ENCODE assay signal across 8 cellular contexts in genomic region chrX:132219343-132219768, GRCh38. TPM values are rescaled to one million over a fixed set of nuclear protein-coding genes. Genes with fewer than 3 reads are reported as not detected.
DNase-seq lines count a peak whose midpoint lies in the region; ATAC-seq and TF ChIP-seq lines count a peak whose summit lies in the region.

TSS of gene RAP2C (minus strand) at chrX:132219447. CDS start at chrX:132217268, 2,179 bp downstream.

- ATAC-seq in GM21786 (IDR thresholded peaks at IDR 0.05; ENCODE audit: unreplicated experiment) = peak; percentile 56
- peak; percentile 50 to 67 for ATAC-seq in natural killer cell treated with Interleukin-12 subunit alpha and Interleukin-12 subunit beta and Interleukin-15 and Interleukin-18, amount 100 ng/mL, for 72 hours

- H3K4me3 ChIP-seq in fibroblast of the aortic adventitia (ENCODE audit: low read depth, low read length) = peak within 1 kb of the TSS; percentile 57

- TF ChIP-seq CTCF in fibroblast of the aortic adventitia (IDR thresholded peaks at IDR 0.05; ENCODE audit: insufficient read depth, low read length) = peak; percentile 62

- peaks cover 17 to 19% of the 10 kb centered on the region in 2 donors for H3K4me1 Mint-ChIP-seq in natural killer cell treated with Interleukin-12 subunit alpha and Interleukin-12 subunit beta and Interleukin-15 and Interleukin-18, amount 100 ng/mL, for 72 hours (ENCODE audit: low read depth in 2 of 2)

- DNase-seq in Daoy (ENCODE audit: low read depth) (peak; percentile 67), KBM-7 (peak; percentile 85), RPMI7951 (ENCODE audit: low read depth) (peak; percentile 61), fibroblast of the aortic adventitia (ENCODE audit: low read depth) (peak; percentile 61), superior temporal gyrus (ENCODE audit: extremely low spot score) (peak; percentile 75)
- DNase-seq in activated T-helper 9 cell treated with anti-CD3 and anti-CD28 coated beads, Interleukin-2, amount 50 U/mL, for 16 hours (ENCODE audit: low read depth) = peak; percentile 30
- peak; percentile 77 for DNase-seq in natural killer cell treated with Interleukin-12 subunit alpha and Interleukin-12 subunit beta and Interleukin-15 and Interleukin-18, amount 100 ng/mL, for 72 hours (ENCODE audit: low spot score)

- H3K4me3 Mint-ChIP-seq in natural killer cell treated with Interleukin-12 subunit alpha and Interleukin-12 subunit beta and Interleukin-15 and Interleukin-18, amount 100 ng/mL, for 72 hours = peak within 1 kb of the TSS; percentile 94

- peak within 1 kb of the TSS; percentile 91 to 92 for H3K27ac Mint-ChIP-seq in natural killer cell treated with Interleukin-12 subunit alpha and Interleukin-12 subunit beta and Interleukin-15 and Interleukin-18, amount 100 ng/mL, for 72 hours

- in situ Hi-C loops in KBM-7 (cut with MboI; ENCODE audit: low pct_unique_long_range_greater_than_20kb, low sequenced_read_pairs) = loop anchor here (25.0 kb wide), 2 partner anchors 132 to 382 kb away; no protein-coding TSS in a partner anchor

- peaks cover 6% of the 10 kb centered on the region for H3K36me3 Mint-ChIP-seq in natural killer cell treated with Interleukin-12 subunit alpha and Interleukin-12 subunit beta and Interleukin-15 and Interleukin-18, amount 100 ng/mL, for 72 hours

- H3K27me3 Mint-ChIP-seq in natural killer cell treated with Interleukin-12 subunit alpha and Interleukin-12 subunit beta and Interleukin-15 and Interleukin-18, amount 100 ng/mL, for 72 hours = no peaks in the 10 kb centered on the region

- no peaks in the 10 kb centered on the region for H3K9me3 Mint-ChIP-seq in natural killer cell treated with Interleukin-12 subunit alpha and Interleukin-12 subunit beta and Interleukin-15 and Interleukin-18, amount 100 ng/mL, for 72 hours

RNA-seq across cellular contexts. Expression of gene RAP2C, which starts in this region (rescaled TPM):
- total RNA-seq in Daoy (2014; rRNA removed; shearing (Covaris generic)) = 13.3 and 15.4 TPM in 2 replicates
- total RNA-seq in RPMI7951 (2014; rRNA removed; shearing (Covaris generic)) = 17.3 and 21.9 TPM in 2 replicates
- total RNA-seq in fibroblast of the aortic adventitia (ENCODE audit: low replicate concordance) = 8.0 and 24.4 TPM in 2 replicates
- 10 to 100 TPM; 33.7 to 60.5 TPM for total RNA-seq in natural killer cell treated with Interleukin-12 subunit alpha and Interleukin-12 subunit beta and Interleukin-15 and Interleukin-18, amount 100 ng/mL, for 72 hours

Comparison
In these comparisons a context has a peak if more than half of its experiments do, and no peak if none do; other contexts are left out.
1. Peak in every context shown above with its lines: DNase-seq, ATAC-seq and H3K4me3 ChIP-seq.
2. DNase-seq: peak in every context shown above with its lines; median percentile 85 in KBM-7; 77 in natural killer cell treated with Interleukin-12 subunit alpha and Interleukin-12 subunit beta and Interleukin-15 and Interleukin-18, amount 100 ng/mL, for 72 hours; 75 in superior temporal gyrus; 67 in Daoy; 61 in RPMI7951; 61 in fibroblast of the aortic adventitia; 30 in activated T-helper 9 cell treated with anti-CD3 and anti-CD28 coated beads, Interleukin-2, amount 50 U/mL, for 16 hours.